1 cellular context compared by ENCODE assay signal in the genomic region with DNA sequence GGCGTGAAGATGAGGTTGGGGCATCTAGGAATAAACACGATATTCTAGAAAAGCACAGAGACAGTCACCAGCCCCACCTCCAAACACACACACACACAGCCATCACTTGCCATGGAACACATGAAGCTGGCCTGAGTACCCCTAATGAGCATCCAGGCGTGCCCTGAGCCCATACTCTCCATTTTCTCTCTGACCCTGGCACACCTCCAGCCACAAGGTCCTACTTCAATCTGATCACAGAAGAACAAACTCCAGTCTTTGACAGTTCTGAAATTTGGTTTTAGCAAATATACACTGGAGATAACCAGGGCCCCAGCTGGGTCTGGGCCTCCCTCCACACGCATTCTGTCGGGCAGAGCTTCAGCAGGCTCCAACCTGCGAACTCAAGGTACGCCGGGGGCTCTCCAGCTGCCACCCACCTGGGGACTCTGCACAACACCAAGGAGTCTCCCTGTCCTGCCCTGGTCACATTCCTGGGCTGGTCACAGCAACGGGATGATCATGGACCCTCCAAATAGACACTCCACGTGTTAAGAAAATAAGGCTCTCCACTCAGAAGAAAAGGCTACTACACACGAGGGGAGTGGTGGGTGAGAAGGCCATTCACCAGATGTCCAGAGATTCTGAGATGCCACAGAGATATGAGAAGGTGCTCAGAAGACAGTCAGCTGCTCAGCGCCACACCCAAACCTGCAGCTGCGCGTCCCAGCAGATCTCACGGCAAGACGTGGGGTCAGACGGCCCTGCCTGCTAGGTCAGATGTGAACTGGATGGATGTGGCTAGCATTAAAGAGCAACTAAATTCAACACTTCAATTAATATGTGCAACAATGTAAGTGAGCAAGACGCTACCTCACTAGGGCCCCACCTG.
TF ChIP-seq lines count a peak whose summit lies in the region.

No MANE protein-coding gene starts in this region.

TF ChIP-seq in HepG2, 621 proteins besides CTCF, POLR2A, EP300 and RAD21 (continued from another document):
- TF ChIP-seq, protein P1, sequence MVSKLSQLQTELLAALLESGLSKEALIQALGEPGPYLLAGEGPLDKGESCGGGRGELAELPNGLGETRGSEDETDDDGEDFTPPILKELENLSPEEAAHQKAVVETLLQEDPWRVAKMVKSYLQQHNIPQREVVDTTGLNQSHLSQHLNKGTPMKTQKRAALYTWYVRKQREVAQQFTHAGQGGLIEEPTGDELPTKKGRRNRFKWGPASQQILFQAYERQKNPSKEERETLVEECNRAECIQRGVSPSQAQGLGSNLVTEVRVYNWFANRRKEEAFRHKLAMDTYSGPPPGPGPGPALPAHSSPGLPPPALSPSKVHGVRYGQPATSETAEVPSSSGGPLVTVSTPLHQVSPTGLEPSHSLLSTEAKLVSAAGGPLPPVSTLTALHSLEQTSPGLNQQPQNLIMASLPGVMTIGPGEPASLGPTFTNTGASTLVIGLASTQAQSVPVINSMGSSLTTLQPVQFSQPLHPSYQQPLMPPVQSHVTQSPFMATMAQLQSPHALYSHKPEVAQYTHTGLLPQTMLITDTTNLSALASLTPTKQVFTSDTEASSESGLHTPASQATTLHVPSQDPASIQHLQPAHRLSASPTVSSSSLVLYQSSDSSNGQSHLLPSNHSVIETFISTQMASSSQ (IDR thresholded peaks at IDR 0.05; ENCODE audit: low read depth) = no peak
- TF ChIP-seq, protein P1 (CRISPR knock-in tag; IDR thresholded peaks at IDR 0.05; ENCODE audit: borderline replicate concordance) = no peak
- no peak for TF ChIP-seq DNMT1 (CRISPR knock-in tag; IDR thresholded peaks at IDR 0.05)
- TF ChIP-seq U2AF1 (optimal IDR thresholded peaks at IDR 0.05; ENCODE audit: low read depth, low read length) = no peak
- TF ChIP-seq HES4 (CRISPR knock-in tag; IDR thresholded peaks at IDR 0.05; ENCODE audit: borderline replicate concordance) = peak; percentile 19; the same call in 1 of the 2 replicates
- no peak for TF ChIP-seq GATA4 (IDR thresholded peaks at IDR 0.05; ENCODE audit: borderline replicate concordance, low read depth)
- TF ChIP-seq ZNF263 (CRISPR knock-in tag; IDR thresholded peaks at IDR 0.05) = no peak
TF ChIP-seq in HepG2: peak in this region for 6.
